Comparison of ENCODE assay signal across 28 cellular contexts in the genomic region with DNA sequence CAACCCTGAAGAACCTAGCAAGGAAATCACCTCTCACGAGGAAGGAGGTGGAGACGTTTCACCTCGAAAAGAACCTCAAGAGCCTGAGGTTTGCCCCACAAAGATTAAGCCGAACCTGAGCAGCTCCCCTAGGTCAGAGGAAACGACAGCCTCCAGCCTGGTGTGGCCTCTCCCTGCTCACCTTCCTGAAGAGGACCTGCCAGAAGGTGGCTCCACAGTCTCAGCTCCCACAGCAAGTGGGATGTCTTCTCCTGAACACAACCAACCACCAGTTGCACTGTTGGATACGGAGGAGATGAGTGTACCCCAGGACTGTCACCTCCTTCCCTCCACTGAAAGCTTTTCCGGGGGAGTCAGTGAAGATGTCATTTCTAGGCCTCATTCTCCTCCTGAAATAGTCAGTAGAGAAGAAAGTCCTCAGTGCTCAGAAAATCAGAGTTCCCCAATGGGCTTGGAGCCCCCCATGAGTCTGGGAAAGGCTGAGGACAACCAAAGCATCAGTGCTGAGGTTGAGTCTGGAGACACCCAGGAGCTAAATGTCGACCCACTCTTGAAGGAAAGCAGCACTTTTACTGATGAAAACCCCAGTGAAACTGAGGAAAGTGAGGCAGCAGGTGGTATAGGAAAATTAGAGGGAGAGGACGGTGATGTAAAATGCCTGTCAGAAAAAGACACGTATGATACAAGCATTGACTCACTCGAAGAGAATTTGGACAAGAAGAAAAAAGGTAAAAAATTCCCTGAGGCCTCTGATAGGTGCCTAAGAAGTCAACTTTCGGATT.
"Had no signal": no experiment of that assay in that cellular context is flagged by ENCODE, and none has a peak within 500 bp of the region (broad histone marks: within the 10 kb centered on the region; RNA-seq: fewer than 3 reads in every experiment).

No MANE protein-coding gene starts in this region.

- H3K4me3 ChIP-seq: ascending aorta, cardiac muscle cell, MG63, SJCRH30, SK-N-MC had no signal

- DNase-seq: activated CD4-positive, alpha-beta T cell treated with anti-CD3 and anti-CD28 coated beads, Interleukin-2, amount 10 ng/mL, durations not matched to agents 24 days and 14 days; activated CD4-positive, alpha-beta T cell treated with anti-CD3 and anti-CD28 coated beads, Interleukin-2, amount 50 U/mL, for 4 hours; activated CD8-positive, alpha-beta T cell treated with anti-CD3 and anti-CD28 coated beads for 36 hours; activated effector memory CD4-positive, alpha-beta T cell treated with anti-CD3 and anti-CD28 coated beads, Interleukin-2, amount 50 U/mL, for 16 hours; activated naive CD4-positive, alpha-beta T cell; activated naive CD4-positive, alpha-beta T cell treated with anti-CD3 and anti-CD28 coated beads, Interleukin-2, amount 50 U/mL, for 16 hours; activated naive CD8-positive, alpha-beta T cell treated with anti-CD3 and anti-CD28 coated beads for 36 hours; activated T-cell treated with anti-CD3 and anti-CD28 coated beads, Interleukin-2, amount 50 U/mL, for 1 hour; activated T-cell treated with anti-CD3 and anti-CD28 coated beads, Interleukin-2, amount 50 U/mL, for 72 hours; amygdala; Kasumi-1; MG63; NCI-H1048; NCI-H1105 treated with DMSO at 0.1 percent for 48 hours; NCI-H1436; NCI-H1694; NCI-H1930; NCI-H2081 treated with DMSO at 0.1 percent for 48 hours; NCI-H345; NCI-H524 treated with DMSO at 0.1 percent for 48 hours; OCI-M1; SHP77; SJCRH30 had no signal

- H3K27ac ChIP-seq: ascending aorta, cardiac muscle cell, SJCRH30, SK-N-MC had no signal

- H3K27me3 ChIP-seq: ascending aorta, cardiac muscle cell, MG63, SJCRH30 had no signal

- H3K4me1 ChIP-seq: ascending aorta, SJCRH30 had no signal

- H3K9me3 ChIP-seq: ascending aorta, MG63, SJCRH30 had no signal

- ATAC-seq: activated CD8-positive, alpha-beta T cell treated with anti-CD3 and anti-CD28 coated beads for 36 hours; activated T-cell treated with anti-CD3 and anti-CD28 coated beads, Interleukin-2, amount 50 U/mL, for 72 hours; activated T-helper 17 cell treated with anti-CD3 and anti-CD28 coated beads, Interleukin-2, amount 50 U/mL, for 72 hours had no signal

- FAIRE-seq: TTC549 had no signal
